Comparison of ENCODE assay signal across 19 cellular contexts in the genomic region with DNA sequence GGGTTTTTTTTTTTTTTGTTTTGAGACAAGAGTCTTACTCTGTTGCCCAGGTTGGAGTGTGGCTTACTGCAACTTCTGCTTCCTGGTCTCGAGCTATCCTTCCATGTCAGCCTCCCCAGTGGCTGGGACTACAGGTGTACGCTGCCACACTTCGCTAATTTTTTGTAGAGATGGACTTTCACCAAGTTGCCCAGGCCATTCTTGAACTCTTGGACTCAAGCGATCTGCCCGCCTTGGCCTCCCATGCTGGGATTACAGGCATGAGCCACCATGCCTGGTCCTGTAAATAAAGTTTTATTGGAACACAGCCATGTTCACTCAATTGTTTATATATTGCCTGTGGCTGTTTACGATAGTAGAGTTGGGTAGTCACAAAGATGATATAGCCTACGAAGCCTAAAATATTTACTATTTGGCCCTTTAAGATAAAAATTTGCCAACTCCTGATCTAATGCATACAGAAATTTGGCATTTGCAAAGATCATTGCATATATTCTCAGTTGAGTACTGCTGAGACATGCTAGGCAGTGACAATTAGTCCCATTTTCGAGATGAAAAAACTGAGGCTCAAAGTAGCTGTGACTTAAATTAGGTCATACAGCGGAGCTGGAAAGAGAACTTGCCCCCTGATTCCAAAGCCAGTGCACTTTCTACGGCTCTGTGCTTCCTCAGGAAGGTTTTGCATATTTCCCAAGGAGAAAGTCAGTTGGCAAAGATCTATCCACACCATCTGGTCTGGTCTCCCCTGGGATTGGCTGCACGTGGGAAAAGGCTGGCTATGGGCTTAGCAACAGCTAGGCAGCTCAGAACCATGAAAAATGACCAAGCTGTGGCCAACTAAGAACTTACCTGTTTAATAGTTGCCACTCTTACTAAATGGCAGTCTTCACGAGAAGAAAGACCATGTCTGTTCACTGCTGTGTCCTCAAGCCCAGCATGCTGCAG. TPM values are rescaled to one million over a fixed set of nuclear protein-coding genes. Genes with fewer than 3 reads are reported as not detected.
A peak's percentile ranks its signal among the peaks of the same experiment; 100 is the strongest.
DNase-seq lines count a peak whose midpoint lies in the region; ATAC-seq, FAIRE-seq and TF ChIP-seq lines count a peak whose summit lies in the region.
"Had no signal": no experiment of that assay in that cellular context is flagged by ENCODE, and none has a peak within 500 bp of the region (broad histone marks: within the 10 kb centered on the region; RNA-seq: fewer than 3 reads in every experiment).

No MANE protein-coding gene starts in this region.

- TF ChIP-seq RAD21 in HepG2 (CRISPR knock-in tag; IDR thresholded peaks at IDR 0.05), result no peak

- H3K27me3 Mint-ChIP-seq in endodermal cell (ENCODE audit: insufficient read depth), result no peaks in the 10 kb centered on the region
- H3K27me3 Mint-ChIP-seq: CD4-positive, CD25-positive, alpha-beta regulatory T cell had no signal

- intact Hi-C loops in HepG2 (cut with micrococcal nuclease; ENCODE audit: unreplicated experiment) (no loop called here), right lobe of liver (cut with DNase I) (no loop called here), testis (cut with DNase I; ENCODE audit: low total_unique reads) (no loop called here)

- H3K27ac ChIP-seq in HepG2 (ENCODE audit: extremely low read length, insufficient read depth, low read length), result no peak overlapping the region
- no peak overlapping the region for H3K27ac ChIP-seq in right lobe of liver
- no peak overlapping the region for H3K27ac ChIP-seq in endodermal cell (ENCODE audit: low read depth, low read length)
- H3K27ac ChIP-seq in testis, result no peak overlapping the region
- H3K27ac ChIP-seq: A549, heart left ventricle, stomach had no signal

- H3K9ac ChIP-seq in HepG2 (ENCODE audit: insufficient read depth, low read depth, low read length), result no peak overlapping the region
- no peak overlapping the region for H3K9ac ChIP-seq in endodermal cell (ENCODE audit: extremely low read depth, low read length, poor library complexity, severe bottlenecking)

- peaks cover 21% of the 10 kb centered on the region for H3K4me1 Mint-ChIP-seq in endodermal cell
- H3K4me1 Mint-ChIP-seq: nephron progenitor cell had no signal

- H3K27ac Mint-ChIP-seq in endodermal cell, result peak overlapping the region; percentile 64
- H3K27ac Mint-ChIP-seq: nephron progenitor cell had no signal

- no peaks in the 10 kb centered on the region for H3K79me2 ChIP-seq in HepG2 (ENCODE audit: insufficient read depth, low read length)

- ATAC-seq in HepG2 (no peak), right lobe of liver (no peak), GM21786 (IDR thresholded peaks at IDR 0.05; ENCODE audit: unreplicated experiment) (no peak), esophagus mucosa (no peak)
- ATAC-seq: A549, heart left ventricle had no signal

- H3K27me3 ChIP-seq in HepG2 (ENCODE audit: control insufficient read depth in 1 of 2, insufficient read depth in 2 of 2, low read length in 2 of 2) (no peaks in the 10 kb centered on the region), right lobe of liver (no peaks in the 10 kb centered on the region), endodermal cell (ENCODE audit: control insufficient read depth, insufficient read depth, low read length, poor library complexity, severe bottlenecking) (no peaks in the 10 kb centered on the region), testis (no peaks in the 10 kb centered on the region)
- H3K27me3 ChIP-seq: heart left ventricle, stomach had no signal

- TF ChIP-seq EP300 in HepG2 (IDR thresholded peaks at IDR 0.05; ENCODE audit: low read depth in 2 of 2, low read length in 2 of 2) (no peak), HepG2 (CRISPR knock-in tag; IDR thresholded peaks at IDR 0.05; ENCODE audit: borderline replicate concordance) (no peak)

- WGBS in HepG2 (ENCODE audit: low lambda C conversion rate), result 96% methylated on average over 12 of the region's 12 CpGs
- WGBS in right lobe of liver (ENCODE audit: insufficient coverage, low coverage, low lambda C conversion rate, missing lambda C conversion rate), result 95% methylated on average over 11 of the region's 12 CpGs
- 95 to 97% methylated on average over 12 of the region's 12 CpGs for WGBS in endodermal cell (ENCODE audit: insufficient coverage in 1 of 2, insufficient read length in 1 of 2), 2 experiments
- 85 to 87% methylated on average over 12 of the region's 12 CpGs for WGBS in testis, 2 donors

- peaks cover 58% of the 10 kb centered on the region for H3K36me3 Mint-ChIP-seq in endodermal cell (ENCODE audit: low read depth)

- no peak overlapping the region for H3K4me2 ChIP-seq in HepG2 (ENCODE audit: low read depth, low read length)
- H3K4me2 ChIP-seq: A549 had no signal

- H3K9me3 Mint-ChIP-seq in endodermal cell, result no peaks in the 10 kb centered on the region
- H3K9me3 Mint-ChIP-seq: CD4-positive, CD25-positive, alpha-beta regulatory T cell; nephron progenitor cell had no signal

- H3K4me3 Mint-ChIP-seq in endodermal cell, result no peak overlapping the region
- H3K4me3 Mint-ChIP-seq: CD4-positive, CD25-positive, alpha-beta regulatory T cell; nephron progenitor cell had no signal

- no peak for FAIRE-seq in HepG2 (lab: Jason Lieb, UNC)
- FAIRE-seq: A549, H54, urothelium cell line had no signal

- no peak for TF ChIP-seq POLR2A in HepG2 (IDR thresholded peaks at IDR 0.05; ENCODE audit: insufficient read depth in 1 of 2, low read depth in 2 of 2, low read length in 2 of 2)
- TF ChIP-seq POLR2A in right lobe of liver (IDR thresholded peaks at IDR 0.05), result no peak
- no peak for TF ChIP-seq POLR2A in testis (IDR thresholded peaks at IDR 0.05)

- CTCF ChIA-PET in HepG2 (lab: Yijun Ruan, JAX; ENCODE audit: low intra/inter-chr PET ratio, low total read pairs), result no interaction called here

- H3K4me3 ChIP-seq in HepG2 (replicated peaks in 1 of 3; ENCODE audit: insufficient read depth in 1 of 3, low read depth in 2 of 3, low read length in 3 of 3) (no peak overlapping the region), right lobe of liver (no peak overlapping the region), endodermal cell (ENCODE audit: low read length) (no peak overlapping the region), testis (no peak overlapping the region)
- H3K4me3 ChIP-seq: A549, heart left ventricle, stomach had no signal

- H3K4me1 ChIP-seq in HepG2 (ENCODE audit: insufficient read depth, low read length) (no peaks in the 10 kb centered on the region), right lobe of liver (no peaks in the 10 kb centered on the region), endodermal cell (ENCODE audit: control insufficient read depth, insufficient read depth, low read length) (peaks cover 4% of the 10 kb centered on the region), testis (no peaks in the 10 kb centered on the region)
- H3K4me1 ChIP-seq: A549 had no signal

- peaks cover 15 to 50% of the 10 kb centered on the region in 2 experiments; a peak in 4 of 5 replicates for H3K36me3 ChIP-seq in HepG2 (replicated peaks in 1 of 2; ENCODE audit: control insufficient read depth in 1 of 2, insufficient read depth in 2 of 2, low read length in 2 of 2)
- peaks cover 0 to 29% (median 6%) of the 10 kb centered on the region in 4 donors for H3K36me3 ChIP-seq in right lobe of liver
- H3K36me3 ChIP-seq in endodermal cell (ENCODE audit: control insufficient read depth, insufficient read depth, low read length), result peaks cover 36% of the 10 kb centered on the region
- H3K36me3 ChIP-seq in testis (ENCODE audit: low read depth, missing control alignments), result no peaks in the 10 kb centered on the region

- no peak for TF ChIP-seq CTCF in HepG2 (CRISPR knock-in tag; IDR thresholded peaks at IDR 0.05)
- TF ChIP-seq CTCF in right lobe of liver (IDR thresholded peaks at IDR 0.05), result no peak
- no peak for TF ChIP-seq CTCF in endodermal cell (conservative IDR thresholded peaks at IDR 0.05)
- no peak for TF ChIP-seq CTCF in testis (IDR thresholded peaks at IDR 0.05)

- H4K20me1 ChIP-seq in HepG2 (ENCODE audit: insufficient read depth, low read length), result no peaks in the 10 kb centered on the region

- BruUV-seq in HepG2 (replicated peaks; lab: Mats Ljungman, UMichigan), result no TSS peak

- POLR2A ChIA-PET in HepG2 (lab: Yijun Ruan, JAX), result no interaction called here

- no peak for DNase-seq in HepG2 (ENCODE audit: low spot score)
- no peak for DNase-seq in right lobe of liver
- peak; percentile 71 for DNase-seq in NCI-H524 treated with DMSO at 0.1 percent for 48 hours (lab: John Stamatoyannopoulos, UW)
- no peak for DNase-seq in endodermal cell
- DNase-seq in testis, result peak; percentile 32
- no peak for DNase-seq in germinal center (ENCODE audit: low spot score)
- DNase-seq: activated CD8-positive, alpha-beta memory T cell treated with anti-CD3 and anti-CD28 coated beads for 24 hours; CD4-positive, CD25-positive, alpha-beta regulatory T cell; heart left ventricle; mammary epithelial cell; NCI-H1930; nephron progenitor cell; NK-92 treated with Interleukin-12 subunit alpha and Interleukin-12 subunit beta, amount 100 ng/mL, for 24 hours; stomach had no signal

- H2AFZ ChIP-seq in HepG2 (ENCODE audit: low read length), result no peak overlapping the region

- in situ Hi-C loops in HepG2 (cut with HindIII; ENCODE audit: extremely low pct_ligation_motif_present, low pct_unique_long_range_greater_than_20kb), result no loop called here

- H3K9me3 ChIP-seq in HepG2 (ENCODE audit: low read length), result no peaks in the 10 kb centered on the region
- no peaks in the 10 kb centered on the region for H3K9me3 ChIP-seq in right lobe of liver
- no peaks in the 10 kb centered on the region for H3K9me3 ChIP-seq in endodermal cell (ENCODE audit: control insufficient read depth, low read length)
- H3K9me3 ChIP-seq in testis, result no peaks in the 10 kb centered on the region
- H3K9me3 ChIP-seq: A549, heart left ventricle, stomach had no signal

RNA-seq across cellular contexts. Expression of gene MECR, which starts 19.4 kb away (rescaled TPM):
- total RNA-seq in HepG2 (2016; rRNA removed; fragmentation: Illumina TruSeq; extraction: Trizol) (21.2 and 24.9 TPM in 2 replicates), right lobe of liver (10 to 100 TPM; 13.1 to 22.1 (median 15.7) TPM), endodermal cell (10 to 100 TPM; 33.3 to 38.2 TPM), testis (10 to 100 TPM; 37.3 to 38.9 TPM), esophagus mucosa (21.0 TPM)
- 40.7 and 49.2 TPM in 2 replicates for total RNA-seq in HepG2 (2016; cell fraction: cytosol; rRNA removed; fragmentation: Illumina TruSeq; extraction: Trizol; ENCODE audit: low read depth)
- 18.4 and 19.7 TPM in 2 replicates for total RNA-seq in HepG2 (2016; cell fraction: insoluble cytoplasmic fraction; rRNA removed; fragmentation: Illumina TruSeq; extraction: Trizol)
- total RNA-seq in HepG2 (2016; cell fraction: membrane; rRNA removed; fragmentation: Illumina TruSeq; extraction: Trizol), result 43.7 and 46.5 TPM in 2 replicates
- 20.0 and 20.4 TPM in 2 replicates for total RNA-seq in HepG2 (2016; cell fraction: nucleus; rRNA removed; fragmentation: Illumina TruSeq; extraction: Trizol)
- polyA plus RNA-seq in HepG2 (2011; rRNA removed) (18.8 and 19.0 TPM in 2 replicates), testis (ENCODE audit: insufficient read depth, low read depth, low replicate concordance) (33.7 TPM)
- 13.7 and 17.3 TPM in 2 replicates for polyA plus RNA-seq in HepG2 (2011; cell fraction: cytosol; rRNA removed)
- polyA plus RNA-seq in HepG2 (2011; cell fraction: nucleus; rRNA removed), result 21.4 and 26.7 TPM in 2 replicates
- 12.7 and 17.0 TPM in 2 replicates for polyA plus RNA-seq in HepG2 (2012)
- 61.3 and 62.7 TPM in 2 replicates for polyA plus RNA-seq in HepG2 (2016; cell fraction: cytosol; fragmentation: Illumina TruSeq; extraction: Trizol; ENCODE audit: low read depth)
- polyA plus RNA-seq in HepG2 (2016; cell fraction: insoluble cytoplasmic fraction; fragmentation: Illumina TruSeq; extraction: Trizol; ENCODE audit: low read depth), result 17.8 and 18.6 TPM in 2 replicates
- 46.4 and 47.2 TPM in 2 replicates for polyA plus RNA-seq in HepG2 (2016; cell fraction: membrane; fragmentation: Illumina TruSeq; extraction: Trizol; ENCODE audit: low read depth)
- polyA plus RNA-seq in HepG2 (2016; cell fraction: nucleus; fragmentation: Illumina TruSeq; extraction: Trizol; ENCODE audit: insufficient read depth, low read depth), result 28.0 and 30.8 TPM in 2 replicates
- 26.2 and 47.2 TPM in 2 replicates for polyA minus RNA-seq in HepG2 (2011; rRNA and poly(A)+ RNA removed; ENCODE audit: low replicate concordance)
- polyA minus RNA-seq in HepG2 (2011; cell fraction: cytosol; rRNA and poly(A)+ RNA removed), result 8.0 and 9.2 TPM in 2 replicates
- polyA minus RNA-seq in HepG2 (2011; cell fraction: nucleus; rRNA and poly(A)+ RNA removed), result 22.4 and 23.0 TPM in 2 replicates
- polyA plus RNA-seq in endodermal cell (2013, experiment 1 of 2), result 35.9 TPM
- 30.3 TPM for polyA plus RNA-seq in endodermal cell (2013, experiment 2 of 2)

RNA-seq across cellular contexts. Expression of gene PTPRU, which starts 25.0 kb away (rescaled TPM):
- 11.0 and 21.6 TPM in 2 replicates for total RNA-seq in HepG2 (2016; rRNA removed; fragmentation: Illumina TruSeq; extraction: Trizol)
- 3.9 and 4.0 TPM in 2 replicates for total RNA-seq in HepG2 (2016; cell fraction: cytosol; rRNA removed; fragmentation: Illumina TruSeq; extraction: Trizol; ENCODE audit: low read depth)
- 9.4 and 20.9 TPM in 2 replicates for total RNA-seq in HepG2 (2016; cell fraction: insoluble cytoplasmic fraction; rRNA removed; fragmentation: Illumina TruSeq; extraction: Trizol)
- total RNA-seq in HepG2 (2016; cell fraction: membrane; rRNA removed; fragmentation: Illumina TruSeq; extraction: Trizol), result 14.5 and 15.1 TPM in 2 replicates
- total RNA-seq in HepG2 (2016; cell fraction: nucleus; rRNA removed; fragmentation: Illumina TruSeq; extraction: Trizol), result 20.3 and 29.1 TPM in 2 replicates
- 22.3 and 27.8 TPM in 2 replicates for polyA plus RNA-seq in HepG2 (2011; rRNA removed)
- 16.2 and 24.5 TPM in 2 replicates for polyA plus RNA-seq in HepG2 (2011; cell fraction: cytosol; rRNA removed)
- polyA plus RNA-seq in HepG2 (2011; cell fraction: nucleus; rRNA removed), result 56.1 and 65.4 TPM in 2 replicates
- polyA plus RNA-seq in HepG2 (2012), result 12.1 and 22.3 TPM in 2 replicates
- polyA plus RNA-seq in HepG2 (2016; cell fraction: cytosol; fragmentation: Illumina TruSeq; extraction: Trizol; ENCODE audit: low read depth), result 1.8 and 2.3 TPM in 2 replicates
- 9.7 and 12.0 TPM in 2 replicates for polyA plus RNA-seq in HepG2 (2016; cell fraction: insoluble cytoplasmic fraction; fragmentation: Illumina TruSeq; extraction: Trizol; ENCODE audit: low read depth)
- 6.6 and 8.7 TPM in 2 replicates for polyA plus RNA-seq in HepG2 (2016; cell fraction: membrane; fragmentation: Illumina TruSeq; extraction: Trizol; ENCODE audit: low read depth)
- 46.5 and 51.1 TPM in 2 replicates for polyA plus RNA-seq in HepG2 (2016; cell fraction: nucleus; fragmentation: Illumina TruSeq; extraction: Trizol; ENCODE audit: insufficient read depth, low read depth)
- polyA minus RNA-seq in HepG2 (2011; rRNA and poly(A)+ RNA removed; ENCODE audit: low replicate concordance), result 28.3 and 104 TPM in 2 replicates
- polyA minus RNA-seq in HepG2 (2011; cell fraction: cytosol; rRNA and poly(A)+ RNA removed), result 33.6 and 37.1 TPM in 2 replicates
- 18.0 and 19.9 TPM in 2 replicates for polyA minus RNA-seq in HepG2 (2011; cell fraction: nucleus; rRNA and poly(A)+ RNA removed)
- 10 to 100 TPM in 4 of 6 experiments, 1 to 10 TPM in 2; 4.8 to 22.3 (median 14.5) TPM for total RNA-seq in right lobe of liver
- total RNA-seq in endodermal cell, result 10 to 100 TPM; 49.8 to 73.1 TPM
- polyA plus RNA-seq in endodermal cell (2013, experiment 1 of 2), result 39.5 TPM
- polyA plus RNA-seq in endodermal cell (2013, experiment 2 of 2), result 36.6 TPM
- total RNA-seq in testis, result 10 to 100 TPM; 21.7 to 39.1 TPM
- polyA plus RNA-seq in testis (ENCODE audit: insufficient read depth, low read depth, low replicate concordance), result 13.3 TPM
- 6.2 TPM for total RNA-seq in esophagus mucosa
- total RNA-seq: CD4-positive, CD25-positive, alpha-beta regulatory T cell had no signal
- polyA plus RNA-seq: CD4-positive, CD25-positive, alpha-beta regulatory T cell had no signal

RNA-seq across cellular contexts. Expression of gene SRSF4, which starts 29.7 kb away (rescaled TPM):
- total RNA-seq in HepG2 (2016; rRNA removed; fragmentation: Illumina TruSeq; extraction: Trizol) (43.3 and 50.9 TPM in 2 replicates), right lobe of liver (10 to 100 TPM; 25.6 to 42.1 (median 33.0) TPM), endodermal cell (100 to 1,000 TPM in 1 of 2 donors, 10 to 100 TPM in 1; 89.1 to 107 TPM), testis (10 to 100 TPM; 77.1 to 81.7 TPM), esophagus mucosa (47.6 TPM)
- 16.9 and 18.2 TPM in 2 replicates for total RNA-seq in HepG2 (2016; cell fraction: cytosol; rRNA removed; fragmentation: Illumina TruSeq; extraction: Trizol; ENCODE audit: low read depth)
- 37.8 and 52.5 TPM in 2 replicates for total RNA-seq in HepG2 (2016; cell fraction: insoluble cytoplasmic fraction; rRNA removed; fragmentation: Illumina TruSeq; extraction: Trizol)
- 21.7 and 23.1 TPM in 2 replicates for total RNA-seq in HepG2 (2016; cell fraction: membrane; rRNA removed; fragmentation: Illumina TruSeq; extraction: Trizol)
- 41.4 and 44.1 TPM in 2 replicates for total RNA-seq in HepG2 (2016; cell fraction: nucleus; rRNA removed; fragmentation: Illumina TruSeq; extraction: Trizol)
- polyA plus RNA-seq in HepG2 (2011; rRNA removed) (37.7 and 39.5 TPM in 2 replicates), testis (ENCODE audit: insufficient read depth, low read depth, low replicate concordance) (63.2 TPM)
- polyA plus RNA-seq in HepG2 (2011; cell fraction: cytosol; rRNA removed), result 28.7 and 37.6 TPM in 2 replicates
- polyA plus RNA-seq in HepG2 (2011; cell fraction: nucleus; rRNA removed), result 63.6 and 88.4 TPM in 2 replicates
- 47.7 and 72.7 TPM in 2 replicates for polyA plus RNA-seq in HepG2 (2012)
- polyA plus RNA-seq in HepG2 (2016; cell fraction: cytosol; fragmentation: Illumina TruSeq; extraction: Trizol; ENCODE audit: low read depth), result 5.4 and 6.5 TPM in 2 replicates
- 69.2 and 77.8 TPM in 2 replicates for polyA plus RNA-seq in HepG2 (2016; cell fraction: insoluble cytoplasmic fraction; fragmentation: Illumina TruSeq; extraction: Trizol; ENCODE audit: low read depth)
- 13.8 and 15.1 TPM in 2 replicates for polyA plus RNA-seq in HepG2 (2016; cell fraction: membrane; fragmentation: Illumina TruSeq; extraction: Trizol; ENCODE audit: low read depth)
- polyA plus RNA-seq in HepG2 (2016; cell fraction: nucleus; fragmentation: Illumina TruSeq; extraction: Trizol; ENCODE audit: insufficient read depth, low read depth), result 159 and 173 TPM in 2 replicates
- polyA minus RNA-seq in HepG2 (2011; rRNA and poly(A)+ RNA removed; ENCODE audit: low replicate concordance), result 13.5 and 27.4 TPM in 2 replicates
- polyA minus RNA-seq in HepG2 (2011; cell fraction: cytosol; rRNA and poly(A)+ RNA removed), result 14.2 and 17.5 TPM in 2 replicates
- polyA minus RNA-seq in HepG2 (2011; cell fraction: nucleus; rRNA and poly(A)+ RNA removed), result 56.5 and 56.9 TPM in 2 replicates
- polyA plus RNA-seq in endodermal cell (2013, experiment 1 of 2), result 101 TPM
- polyA plus RNA-seq in endodermal cell (2013, experiment 2 of 2), result 85.0 TPM

Comparison
In these comparisons a context has a peak if more than half of its experiments do, and no peak if none do; other contexts are left out.
1. DNase-seq: peak in NCI-H524 treated with DMSO at 0.1 percent for 48 hours (single experiment) and testis (single experiment); none in HepG2 (single experiment), right lobe of liver (0 of 3), endodermal cell (single experiment) and germinal center (single experiment).